8 cellular contexts compared by ENCODE assay signal in genomic region chr1:48697066-48697707, GRCh38.
DNase-seq lines count a peak whose midpoint lies in the region; ATAC-seq and TF ChIP-seq lines count a peak whose summit lies in the region.

No MANE protein-coding gene starts in this region.

- H3K4me1 Mint-ChIP-seq in T-cell: no peaks in the 10 kb centered on the region

- CTCF ChIA-PET in T-cell (lab: Charles Lee): interaction anchor here in 1 of 2 donors (1.0 kb wide), 1 partner anchor 9 kb away, joined by 3 read pairs; no protein-coding TSS in a partner anchor

- no peak overlapping the region for H3K27ac Mint-ChIP-seq in T-cell

- peaks cover 21 to 33% of the 10 kb centered on the region in 2 donors for H3K27me3 Mint-ChIP-seq in T-cell

- DNase-seq in EH (ENCODE audit: low read depth) (peak; percentile 33), LNCaP clone FGC (ENCODE audit: low read depth) (peak; percentile 2), T-cell (peak in 24 of 34 experiments; percentile 3 to 47 (median 25)), astrocyte of the spinal cord (ENCODE audit: low read depth, low spot score) (peak; percentile 23), islet precursor cell (peak; percentile 77)
- peak; percentile 50 for DNase-seq in stimulated activated CD4-positive, alpha-beta T cell treated with anti-CD3 and anti-CD28 coated beads, Interleukin-1b, Interleukin-23, amount 100 ng/mL, for 48 hours

- ATAC-seq in GM21529 (IDR thresholded peaks at IDR 0.05; ENCODE audit: unreplicated experiment): peak; percentile 72
- no peak for ATAC-seq in T-cell (replicated peaks in 1 of 4)
- ATAC-seq in HG02763 (IDR thresholded peaks at IDR 0.05; ENCODE audit: unreplicated experiment): no peak

- POLR2A ChIA-PET in T-cell (lab: Charles Lee): no interaction called here

- TF ChIP-seq CTCF in LNCaP clone FGC (IDR thresholded peaks at IDR 0.05; ENCODE audit: control insufficient read depth, extremely low read depth, insufficient read depth) (peak; percentile 89), astrocyte of the spinal cord (IDR thresholded peaks at IDR 0.05; ENCODE audit: low read depth, low read length) (peak; percentile 94)

- in situ Hi-C loops in astrocyte of the spinal cord (cut with HindIII; ENCODE audit: low sequenced_read_pairs): no loop called here

- no peak overlapping the region for H3K4me3 Mint-ChIP-seq in T-cell

- no peaks in the 10 kb centered on the region for H3K9me3 Mint-ChIP-seq in T-cell

- no peak overlapping the region for H3K4me3 ChIP-seq in LNCaP clone FGC (ENCODE audit: low read depth, low read length)
- H3K4me3 ChIP-seq in astrocyte of the spinal cord (ENCODE audit: low read depth, low read length): no peak overlapping the region

- no peaks in the 10 kb centered on the region for H3K36me3 Mint-ChIP-seq in T-cell

Comparison
In these comparisons a context has a peak if more than half of its experiments do, and no peak if none do; other contexts are left out.
1. DNase-seq: peak in every context shown above with its lines; median percentile 77 in islet precursor cell; 50 in stimulated activated CD4-positive, alpha-beta T cell treated with anti-CD3 and anti-CD28 coated beads, Interleukin-1b, Interleukin-23, amount 100 ng/mL, for 48 hours; 33 in EH; 25 in T-cell; 23 in astrocyte of the spinal cord; 2 in LNCaP clone FGC.